In genomic region chr17:78425429-78425828, GRCh38 we compare ENCODE assay signal across 17 cellular contexts.
"Had no signal": no experiment of that assay in that cellular context is flagged by ENCODE, and none has a peak within 500 bp of the region (broad histone marks: within the 10 kb centered on the region; RNA-seq: fewer than 3 reads in every experiment).

No MANE protein-coding gene starts in this region.

- DNase-seq: activated CD4-positive, alpha-beta T cell treated with anti-CD3 and anti-CD28 coated beads for 1 hour; activated CD4-positive, alpha-beta T cell treated with anti-CD3 and anti-CD28 coated beads, Interleukin-2, amount 50 U/mL, for 48 hours; activated CD8-positive, alpha-beta memory T cell treated with anti-CD3 and anti-CD28 coated beads, Interleukin-2, amount 10 ng/mL, durations not matched to agents 7 days and 5 days; activated effector memory CD4-positive, alpha-beta T cell treated with Interleukin-2 at 50 U/mL for 16 hours; activated T-cell treated with anti-CD3 and anti-CD28 coated beads, Interleukin-2, amount 50 U/mL, for 1 hour; caudate nucleus; colonic mucosa; esophagus squamous epithelium; hypothalamus; stimulated activated CD4-positive, alpha-beta T cell treated with anti-CD3 and anti-CD28 coated beads, Interleukin-4, amount 100 ng/mL, for 4 hours; stimulated activated CD8-positive, alpha-beta memory T cell treated with anti-CD3 and anti-CD28 coated beads, Interleukin-4, amount 100 ng/mL, for 48 hours; stimulated activated naive CD8-positive, alpha-beta T cell treated with anti-CD3 and anti-CD28 coated beads, Interleukin-15, amount 100 ng/mL, for 72 hours; T-helper 9 cell had no signal

- ATAC-seq: activated CD8-positive, alpha-beta memory T cell treated with anti-CD3 and anti-CD28 coated beads, Interleukin-2, amount 10 ng/mL, durations not matched to agents 7 days and 5 days; stimulated activated naive CD8-positive, alpha-beta T cell treated with anti-CD3 and anti-CD28 coated beads, Interleukin-15, amount 100 ng/mL, for 72 hours had no signal

- H3K27me3 Mint-ChIP-seq: activated CD8-positive, alpha-beta memory T cell treated with anti-CD3 and anti-CD28 coated beads, Interleukin-2, amount 10 ng/mL, durations not matched to agents 7 days and 5 days; activated naive CD4-positive, alpha-beta T cell treated with anti-CD3 and anti-CD28 coated beads, Interleukin-2, amount 50 U/mL, for 24 hours; stimulated activated naive CD8-positive, alpha-beta T cell treated with anti-CD3 and anti-CD28 coated beads, Interleukin-15, amount 100 ng/mL, for 72 hours had no signal

- H3K27me3 ChIP-seq: colonic mucosa, esophagus squamous epithelium had no signal

- H3K4me1 ChIP-seq: colonic mucosa had no signal

- H3K27ac ChIP-seq: colonic mucosa, esophagus squamous epithelium, thoracic aorta had no signal

- H3K9me3 Mint-ChIP-seq: activated naive CD4-positive, alpha-beta T cell treated with anti-CD3 and anti-CD28 coated beads, Interleukin-2, amount 50 U/mL, for 24 hours; stimulated activated naive CD8-positive, alpha-beta T cell treated with anti-CD3 and anti-CD28 coated beads, Interleukin-15, amount 100 ng/mL, for 72 hours had no signal

- H3K9me3 ChIP-seq: colonic mucosa, esophagus squamous epithelium, thoracic aorta had no signal

- H3K4me3 Mint-ChIP-seq: activated CD8-positive, alpha-beta memory T cell treated with anti-CD3 and anti-CD28 coated beads, Interleukin-2, amount 10 ng/mL, durations not matched to agents 7 days and 5 days; activated naive CD4-positive, alpha-beta T cell treated with anti-CD3 and anti-CD28 coated beads, Interleukin-2, amount 50 U/mL, for 24 hours; stimulated activated naive CD8-positive, alpha-beta T cell treated with anti-CD3 and anti-CD28 coated beads, Interleukin-15, amount 100 ng/mL, for 72 hours had no signal

- FAIRE-seq: endothelial cell of umbilical vein had no signal

- H3K27ac Mint-ChIP-seq: activated CD8-positive, alpha-beta memory T cell treated with anti-CD3 and anti-CD28 coated beads, Interleukin-2, amount 10 ng/mL, durations not matched to agents 7 days and 5 days; activated naive CD4-positive, alpha-beta T cell treated with anti-CD3 and anti-CD28 coated beads, Interleukin-2, amount 50 U/mL, for 24 hours had no signal

- H3K4me3 ChIP-seq: colonic mucosa, esophagus squamous epithelium, skin epidermis, thoracic aorta had no signal
